8 cellular contexts compared by ENCODE assay signal in the genomic region with DNA sequence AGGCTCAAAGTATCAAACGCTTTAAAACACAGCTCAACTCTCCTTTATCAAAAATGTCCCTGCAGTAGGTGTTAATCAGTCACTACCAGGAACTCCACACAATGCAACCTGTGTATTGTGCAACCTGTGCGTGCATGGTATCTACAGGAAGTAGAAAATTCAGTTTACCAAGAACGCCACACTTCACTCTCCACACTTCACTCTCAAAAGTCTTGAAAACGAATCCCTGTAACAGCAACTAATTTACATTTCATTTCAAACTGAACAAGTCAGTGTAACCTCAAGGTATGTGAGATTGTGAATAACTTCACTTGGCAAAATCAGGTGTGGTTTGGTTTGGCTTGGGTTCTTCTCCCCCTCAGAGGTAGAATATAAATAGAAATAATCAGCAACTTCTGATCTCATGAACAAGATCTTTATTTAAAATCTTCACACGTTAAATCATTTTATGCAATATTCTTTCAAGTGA. TPM values are rescaled to one million over a fixed set of nuclear protein-coding genes. Genes with fewer than 3 reads are reported as not detected.
DNase-seq lines count a peak whose midpoint lies in the region; ATAC-seq and TF ChIP-seq lines count a peak whose summit lies in the region.

No MANE protein-coding gene starts in this region.

- H3K36me3 Mint-ChIP-seq in T-helper 1 cell treated with Interleukin-12 subunit alpha and Interleukin-12 subunit beta and Interleukin-4 antibody, amounts not matched to agents 30 μg/mL and 1 μg/mL, for 36 hours (ENCODE audit: low read depth) = peaks cover 7% of the 10 kb centered on the region

- no peaks in the 10 kb centered on the region for H3K27me3 ChIP-seq in iPS-18a (ENCODE audit: control insufficient read depth, insufficient read depth, low read length)
- no peaks in the 10 kb centered on the region for H3K27me3 ChIP-seq in stomach

- peak overlapping the region; percentile 96 for H3K27ac Mint-ChIP-seq in T-helper 1 cell treated with Interleukin-12 subunit alpha and Interleukin-12 subunit beta and Interleukin-4 antibody, amounts not matched to agents 30 μg/mL and 1 μg/mL, for 36 hours

- ATAC-seq in HG03139 (IDR thresholded peaks at IDR 0.05; ENCODE audit: unreplicated experiment) = peak; percentile 25

- no peak for TF ChIP-seq EP300 in stomach (IDR thresholded peaks at IDR 0.05)

- peak in 1 of 4 donors; percentile 34 for TF ChIP-seq POLR2A in stomach (IDR thresholded peaks at IDR 0.05)

- no peaks in the 10 kb centered on the region for H3K27me3 Mint-ChIP-seq in T-helper 1 cell treated with Interleukin-12 subunit alpha and Interleukin-12 subunit beta and Interleukin-4 antibody, amounts not matched to agents 30 μg/mL and 1 μg/mL, for 36 hours (ENCODE audit: low read depth)

- DNase-seq in GM13977 (ENCODE audit: low spot score) (peak; percentile 16), stomach (peak; percentile 77), cerebellum (ENCODE audit: low spot score) (no peak), GOT3 (lab: John Stamatoyannopoulos, UW) (no peak), cortex of kidney (lab: John Stamatoyannopoulos, UW) (no peak)

- H3K4me3 ChIP-seq in iPS-18a (ENCODE audit: low read length) (peak overlapping the region; percentile 77), stomach (peak overlapping the region; percentile 76 to 99 (median 96))

- 17 to 30% (median 27%) methylated on average over 5 of the region's 5 CpGs for WGBS in stomach, 5 donors

- no peaks in the 10 kb centered on the region for H3K9me3 Mint-ChIP-seq in T-helper 1 cell treated with Interleukin-12 subunit alpha and Interleukin-12 subunit beta and Interleukin-4 antibody, amounts not matched to agents 30 μg/mL and 1 μg/mL, for 36 hours

- H3K36me3 ChIP-seq in iPS-18a (ENCODE audit: control insufficient read depth, low read depth, low read length) (no peaks in the 10 kb centered on the region), stomach (no peaks in the 10 kb centered on the region)

- no peak overlapping the region for H3K9ac ChIP-seq in iPS-18a (ENCODE audit: low read length)

- in situ Hi-C loops in GM13977 (cut with MboI; ENCODE audit: low pct_unique_long_range_greater_than_20kb, low sequenced_read_pairs, unreplicated experiment) = no loop called here

- peaks cover 27% of the 10 kb centered on the region for H3K4me1 Mint-ChIP-seq in T-helper 1 cell treated with Interleukin-12 subunit alpha and Interleukin-12 subunit beta and Interleukin-4 antibody, amounts not matched to agents 30 μg/mL and 1 μg/mL, for 36 hours (ENCODE audit: low read depth)

- TF ChIP-seq CTCF in GM13977 (IDR thresholded peaks at IDR 0.05; ENCODE audit: extremely low read depth, insufficient read depth, missing control alignments) = no peak
- no peak for TF ChIP-seq CTCF in stomach (IDR thresholded peaks at IDR 0.05)

- no peaks in the 10 kb centered on the region for H3K9me3 ChIP-seq in iPS-18a (ENCODE audit: control insufficient read depth, low read depth, low read length)
- no peaks in the 10 kb centered on the region for H3K9me3 ChIP-seq in stomach

- H3K4me1 ChIP-seq in iPS-18a (ENCODE audit: control insufficient read depth, low read depth, low read length) (peaks cover 17% of the 10 kb centered on the region), stomach (peaks cover 16 to 66% (median 52%) of the 10 kb centered on the region in 4 donors)

- intact Hi-C loops in stomach (cut with DNase I; ENCODE audit: low total_unique reads) = no loop called here

- H3K4me3 Mint-ChIP-seq in T-helper 1 cell treated with Interleukin-12 subunit alpha and Interleukin-12 subunit beta and Interleukin-4 antibody, amounts not matched to agents 30 μg/mL and 1 μg/mL, for 36 hours = peak overlapping the region; percentile 95

- no peak overlapping the region for H3K27ac ChIP-seq in iPS-18a (ENCODE audit: low read length)
- peak overlapping the region; percentile 46 to 96 (median 93) for H3K27ac ChIP-seq in stomach

RNA-seq across cellular contexts. Expression of a gene that starts 1.6 kb away (rescaled TPM):
- total RNA-seq in stomach (100 to 1,000 TPM in 2 of 5 donors, 10 to 100 TPM in 3; 37.1 to 159 (median 71.2) TPM), cerebellum (50.7 TPM)
- 10 to 100 TPM in 1 of 3 donors, 1 to 10 TPM in 2; 4.3 to 12.1 (median 8.6) TPM for polyA plus RNA-seq in stomach

Comparison
In these comparisons a context has a peak if more than half of its experiments do, and no peak if none do; other contexts are left out.
1. DNase-seq: peak in GM13977 (single experiment) and stomach (single experiment); none in cerebellum (single experiment), GOT3 (single experiment) and cortex of kidney (single experiment).